17 cellular contexts compared by ENCODE assay signal in the genomic region with DNA sequence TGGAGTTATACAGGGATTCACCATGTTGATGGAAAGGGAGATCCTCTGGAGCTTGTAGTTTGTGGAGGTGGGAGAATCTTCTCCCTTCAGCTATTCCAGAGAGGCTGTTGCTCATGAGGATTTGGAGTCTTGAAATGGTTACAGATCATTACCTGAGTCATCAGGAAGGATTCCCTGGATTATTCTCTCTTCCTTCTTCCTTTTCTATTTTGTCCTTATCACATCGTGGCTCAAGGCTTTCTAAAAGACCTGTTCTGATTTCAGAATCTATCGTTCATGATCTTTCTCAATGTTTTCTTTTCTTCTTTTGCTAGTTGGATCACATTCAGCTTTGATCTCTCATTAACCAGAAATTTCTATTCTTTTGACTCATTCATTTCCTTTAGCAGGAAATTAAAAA.
"Had no signal": no experiment of that assay in that cellular context is flagged by ENCODE, and none has a peak within 500 bp of the region (broad histone marks: within the 10 kb centered on the region; RNA-seq: fewer than 3 reads in every experiment).

No MANE protein-coding gene starts in this region.

- ATAC-seq: gastrocnemius medialis, lower lobe of right lung had no signal

- H3K27me3 Mint-ChIP-seq: activated naive CD8-positive, alpha-beta T cell; brain; dendritic cell treated with granulocyte-macrophage colony-stimulating factor and Interleukin-4, amounts not matched to agents 40 ng/mL and 50 ng/mL, for 4 days had no signal

- H3K4me1 Mint-ChIP-seq: naive B cell had no signal

- H3K27ac ChIP-seq: gastrocnemius medialis, lower lobe of right lung, right atrium auricular region, tibial nerve had no signal

- H3K27ac Mint-ChIP-seq: activated naive CD8-positive, alpha-beta T cell; brain; dendritic cell treated with granulocyte-macrophage colony-stimulating factor and Interleukin-4, amounts not matched to agents 40 ng/mL and 50 ng/mL, for 4 days; endodermal cell had no signal

- H3K27me3 ChIP-seq: gastrocnemius medialis, right atrium auricular region, tibial nerve had no signal

- H3K36me3 Mint-ChIP-seq: activated naive CD8-positive, alpha-beta T cell; brain; naive B cell had no signal

- H3K9me3 ChIP-seq: gastrocnemius medialis, lower lobe of right lung, right atrium auricular region, tibial nerve had no signal

- DNase-seq: activated CD4-positive, alpha-beta T cell treated with anti-CD3 and anti-CD28 coated beads, Interleukin-2, amount 50 U/mL, for 4 hours; activated gamma-delta T cell; activated T-cell treated with anti-CD3 and anti-CD28 coated beads, Interleukin-2, amount 50 U/mL, for 48 hours; amygdala; cerebellar nuclear complex; endodermal cell; gastrocnemius medialis; lower lobe of right lung; midbrain; naive B cell; small intestine; T-helper 2 cell had no signal

- H3K4me3 Mint-ChIP-seq: activated naive CD8-positive, alpha-beta T cell; brain; dendritic cell treated with granulocyte-macrophage colony-stimulating factor and Interleukin-4, amounts not matched to agents 40 ng/mL and 50 ng/mL, for 4 days; endodermal cell; naive B cell had no signal

- H3K4me1 ChIP-seq: gastrocnemius medialis, lower lobe of right lung, right atrium auricular region had no signal
